8 cellular contexts compared by ENCODE assay signal in the genomic region with DNA sequence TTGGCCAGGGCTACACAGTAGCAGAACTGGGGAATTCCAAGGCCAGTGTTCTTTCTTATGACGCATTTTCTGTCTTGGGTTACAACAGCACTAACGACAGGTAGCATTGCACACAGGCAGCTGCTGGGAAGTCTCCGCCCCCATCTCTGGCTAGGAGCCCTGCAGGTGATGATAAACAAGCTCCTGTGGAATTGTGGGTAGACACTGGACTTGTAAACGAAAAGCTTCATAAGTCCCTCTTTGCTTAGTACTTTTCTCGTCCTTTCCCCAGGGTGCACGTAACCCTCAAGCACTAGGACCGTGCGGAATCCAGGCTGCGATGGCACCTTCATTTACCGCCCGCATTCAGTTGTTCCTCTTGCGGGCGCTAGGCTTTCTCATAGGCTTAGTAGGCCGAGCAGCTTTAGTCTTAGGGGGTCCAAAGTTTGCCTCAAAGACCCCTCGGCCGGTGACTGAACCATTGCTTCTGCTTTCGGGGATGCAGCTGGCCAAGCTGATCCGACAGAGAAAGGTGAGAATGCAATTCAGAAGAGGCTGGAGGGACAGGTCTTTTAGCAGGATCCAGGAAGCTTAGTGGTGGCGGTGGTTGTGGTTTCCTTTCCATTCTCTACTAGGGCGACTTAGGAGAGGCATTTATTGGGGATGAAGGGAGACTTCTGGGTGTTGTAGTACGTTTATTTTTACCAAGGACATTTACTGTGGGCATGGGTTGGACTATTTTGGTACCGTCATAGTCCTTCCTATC. TPM values are rescaled to one million over a fixed set of nuclear protein-coding genes. Genes with fewer than 3 reads are reported as not detected.
DNase-seq lines count a peak whose midpoint lies in the region; ATAC-seq and TF ChIP-seq lines count a peak whose summit lies in the region.

A gene with protein sequence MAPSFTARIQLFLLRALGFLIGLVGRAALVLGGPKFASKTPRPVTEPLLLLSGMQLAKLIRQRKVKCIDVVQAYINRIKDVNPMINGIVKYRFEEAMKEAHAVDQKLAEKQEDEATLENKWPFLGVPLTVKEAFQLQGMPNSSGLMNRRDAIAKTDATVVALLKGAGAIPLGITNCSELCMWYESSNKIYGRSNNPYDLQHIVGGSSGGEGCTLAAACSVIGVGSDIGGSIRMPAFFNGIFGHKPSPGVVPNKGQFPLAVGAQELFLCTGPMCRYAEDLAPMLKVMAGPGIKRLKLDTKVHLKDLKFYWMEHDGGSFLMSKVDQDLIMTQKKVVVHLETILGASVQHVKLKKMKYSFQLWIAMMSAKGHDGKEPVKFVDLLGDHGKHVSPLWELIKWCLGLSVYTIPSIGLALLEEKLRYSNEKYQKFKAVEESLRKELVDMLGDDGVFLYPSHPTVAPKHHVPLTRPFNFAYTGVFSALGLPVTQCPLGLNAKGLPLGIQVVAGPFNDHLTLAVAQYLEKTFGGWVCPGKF (plus strand): TSS at position 200 of the 745 bp plus-strand sequence. CDS start 120 bp downstream, at position 320.

- peak within 1 kb of the TSS; percentile 61 for H3K4me3 ChIP-seq in CD8-positive, alpha-beta T cell (ENCODE audit: low read depth, low read length)
- H3K4me3 ChIP-seq in PC-9 = peak within 1 kb of the TSS; percentile 60

- 0 out of 2 replicates have a peak, but pooled peaks cover 3% of the 10 kb centered on the region for H3K79me2 ChIP-seq in PC-9 (ENCODE audit: low read depth)

- CTCF ChIA-PET in CD8-positive, alpha-beta T cell (lab: Charles Lee) = interaction anchor here (1.2 kb wide), 1 partner anchor 246 kb away, joined by 3 read pairs; no protein-coding TSS in a partner anchor
- CTCF ChIA-PET in PC-9 (lab: Charles Lee) = interaction anchor here (0.7 kb wide), 1 partner anchor 521 kb away, joined by 3 read pairs; no protein-coding TSS in a partner anchor
- CTCF ChIA-PET in activated naive CD4-positive, alpha-beta T cell treated with anti-CD3 and anti-CD28 coated beads, Interleukin-2, amount 10 ng/mL, durations not matched to agents 7 days and 5 days (lab: Charles Lee) = interaction anchor here (0.6 to 0.7 kb wide), 2 partner anchors 41 to 168 kb away, joined by 3 read pairs; no protein-coding TSS in a partner anchor

- H3K27ac ChIP-seq in CD8-positive, alpha-beta T cell (ENCODE audit: low read depth, low read length) = peak within 1 kb of the TSS; percentile 45
- peak within 1 kb of the TSS; percentile 59 for H3K27ac ChIP-seq in PC-9

- no peaks in the 10 kb centered on the region for H3K27me3 ChIP-seq in CD8-positive, alpha-beta T cell (ENCODE audit: insufficient read depth, low read length)
- no peaks in the 10 kb centered on the region for H3K27me3 ChIP-seq in PC-9 (ENCODE audit: insufficient read depth, low read depth)

- H3K9me3 ChIP-seq in CD8-positive, alpha-beta T cell (ENCODE audit: low read length) = no peaks in the 10 kb centered on the region
- no peaks in the 10 kb centered on the region for H3K9me3 ChIP-seq in PC-9 (ENCODE audit: insufficient read depth, low read depth)

- H4K20me1 ChIP-seq in PC-9 (ENCODE audit: insufficient read depth) = no peaks in the 10 kb centered on the region

- peak within 1 kb of the TSS; percentile 85 for H2AFZ ChIP-seq in PC-9

- H3F3A ChIP-seq in PC-9 (ENCODE audit: insufficient read depth, low read depth) = no peaks in the 10 kb centered on the region

- peaks cover 29% of the 10 kb centered on the region for H3K4me1 Mint-ChIP-seq in CD8-positive, alpha-beta T cell (ENCODE audit: low read depth)
- peaks cover 41% of the 10 kb centered on the region for H3K4me1 Mint-ChIP-seq in activated naive CD4-positive, alpha-beta T cell treated with anti-CD3 and anti-CD28 coated beads, Interleukin-2, amount 10 ng/mL, durations not matched to agents 7 days and 5 days

- H3K36me3 ChIP-seq in CD8-positive, alpha-beta T cell (ENCODE audit: insufficient read depth, low read length) = no peaks in the 10 kb centered on the region
- no peaks in the 10 kb centered on the region for H3K36me3 ChIP-seq in PC-9 (ENCODE audit: low read depth)

- peaks cover 4% of the 10 kb centered on the region for H3K36me3 Mint-ChIP-seq in CD8-positive, alpha-beta T cell
- no peaks in the 10 kb centered on the region for H3K36me3 Mint-ChIP-seq in activated naive CD4-positive, alpha-beta T cell treated with anti-CD3 and anti-CD28 coated beads, Interleukin-2, amount 10 ng/mL, durations not matched to agents 7 days and 5 days

- DNase-seq in CD8-positive, alpha-beta T cell = peak; percentile 15 to 82 (median 52)
- DNase-seq in PC-9 = peak; percentile 90 to 92
- peak; percentile 52 for DNase-seq in activated naive CD4-positive, alpha-beta T cell treated with anti-CD3 and anti-CD28 coated beads, Interleukin-2, amount 10 ng/mL, durations not matched to agents 7 days and 5 days
- DNase-seq in left colon = peak; percentile 70 to 81
- DNase-seq in stimulated activated CD8-positive, alpha-beta memory T cell treated with anti-CD3 and anti-CD28 coated beads, Interleukin-2, amount 100 ng/mL, for 48 hours (ENCODE audit: low read depth in 2 of 2) = peak; percentile 14 to 28
- no peak for DNase-seq in AG08395 (ENCODE audit: low spot score)

- POLR2A ChIA-PET in CD8-positive, alpha-beta T cell (lab: Charles Lee) = no interaction called here
- POLR2A ChIA-PET in PC-9 (lab: Charles Lee; ENCODE audit: unreplicated experiment) = interaction anchor here (0.5 to 0.7 kb wide), 4 partner anchors 172 to 1569 kb away, joined by 3 to 4 read pairs (median 4); a partner anchor contains a TSS

- peak within 1 kb of the TSS; percentile 85 for H3K4me2 ChIP-seq in PC-9

- peaks cover 3% of the 10 kb centered on the region for H3K4me1 ChIP-seq in CD8-positive, alpha-beta T cell (ENCODE audit: insufficient read depth, low read length)
- 0 out of 2 replicates have a peak, but pooled peaks cover 13% of the 10 kb centered on the region for H3K4me1 ChIP-seq in PC-9 (replicated peaks; ENCODE audit: insufficient read depth)

- BruUV-seq in PC-9 (replicated peaks; lab: Mats Ljungman, UMichigan) = TSS peak; percentile 61

- no peaks in the 10 kb centered on the region for H3K9me3 Mint-ChIP-seq in CD8-positive, alpha-beta T cell
- H3K9me3 Mint-ChIP-seq in activated naive CD4-positive, alpha-beta T cell treated with anti-CD3 and anti-CD28 coated beads, Interleukin-2, amount 10 ng/mL, durations not matched to agents 7 days and 5 days = no peaks in the 10 kb centered on the region

- H3K27ac Mint-ChIP-seq in CD8-positive, alpha-beta T cell = peak within 1 kb of the TSS; percentile 94
- H3K27ac Mint-ChIP-seq in activated naive CD4-positive, alpha-beta T cell treated with anti-CD3 and anti-CD28 coated beads, Interleukin-2, amount 10 ng/mL, durations not matched to agents 7 days and 5 days = peak within 1 kb of the TSS; percentile 71

- H3K9me2 ChIP-seq in PC-9 (ENCODE audit: insufficient read depth) = no peaks in the 10 kb centered on the region

- H3K27me3 Mint-ChIP-seq in CD8-positive, alpha-beta T cell (ENCODE audit: low read depth) = no peaks in the 10 kb centered on the region
- H3K27me3 Mint-ChIP-seq in activated naive CD4-positive, alpha-beta T cell treated with anti-CD3 and anti-CD28 coated beads, Interleukin-2, amount 10 ng/mL, durations not matched to agents 7 days and 5 days = no peaks in the 10 kb centered on the region

- ATAC-seq in CD8-positive, alpha-beta T cell = peak; percentile 89
- ATAC-seq in GM19455 (IDR thresholded peaks at IDR 0.05; ENCODE audit: unreplicated experiment) = peak; percentile 94
- peak; percentile 71 for ATAC-seq in HG03558 (IDR thresholded peaks at IDR 0.05; ENCODE audit: extremely low read depth, unreplicated experiment)
- ATAC-seq in left colon = peak; percentile 94

- peak within 1 kb of the TSS; percentile 92 for H3K4me3 Mint-ChIP-seq in CD8-positive, alpha-beta T cell
- peak within 1 kb of the TSS; percentile 76 for H3K4me3 Mint-ChIP-seq in activated naive CD4-positive, alpha-beta T cell treated with anti-CD3 and anti-CD28 coated beads, Interleukin-2, amount 10 ng/mL, durations not matched to agents 7 days and 5 days

- no peak for TF ChIP-seq CTCF in CD8-positive, alpha-beta T cell (IDR thresholded peaks at IDR 0.05)
- no peak; the same call in 1 of the 2 replicates for TF ChIP-seq CTCF in PC-9 (conservative IDR thresholded peaks at IDR 0.05)

- intact Hi-C loops in CD8-positive, alpha-beta T cell (cut with DNase I, micrococcal nuclease) = loop anchor here (5.0 to 10.0 kb wide), 5 partner anchors 162 to 722 kb away; a partner anchor contains a TSS
- intact Hi-C loops in PC-9 (cut with micrococcal nuclease; ENCODE audit: unreplicated experiment) = loop anchor here (5.0 to 10.0 kb wide), 6 partner anchors 132 to 1569 kb away; a partner anchor contains a TSS
- intact Hi-C loops in left colon (cut with DNase I, micrococcal nuclease) = no loop called here

RNA-seq across cellular contexts. Expression of the gene that starts here (rescaled TPM):
- 1 to 10 TPM; 2.9 to 3.5 TPM for total RNA-seq in CD8-positive, alpha-beta T cell
- 8.2 and 10.4 TPM in 2 replicates for total RNA-seq in PC-9 (2021)
- 10 to 100 TPM in 1 of 2 donors, 1 to 10 TPM in 1; 9.8 to 11.1 TPM for total RNA-seq in left colon

Comparison
In these comparisons a context has a peak if more than half of its experiments do, and no peak if none do; other contexts are left out.
1. intact Hi-C loops: an anchor here in CD8-positive, alpha-beta T cell (5.0 to 10.0 kb wide) and PC-9 (5.0 to 10.0 kb wide); none called in left colon.